16 cellular contexts compared by ENCODE assay signal in the genomic region with DNA sequence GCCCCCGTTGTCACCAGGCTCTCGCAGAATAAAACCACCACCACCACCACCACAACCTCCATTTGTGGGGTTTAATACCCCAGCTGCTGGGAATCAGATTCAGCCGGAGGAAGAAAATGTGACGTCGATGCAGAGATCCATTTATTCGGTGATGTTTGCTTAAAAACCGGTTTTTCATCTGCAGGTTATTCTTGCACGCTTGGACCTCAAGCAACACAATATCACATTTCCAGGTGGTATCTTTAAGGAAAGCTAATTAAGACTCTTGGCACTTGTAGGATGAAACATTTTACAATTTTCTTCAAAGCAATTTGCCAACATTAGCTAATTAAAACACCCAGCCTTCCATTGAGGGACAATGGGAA. TPM values are rescaled to one million over a fixed set of nuclear protein-coding genes. Genes with fewer than 3 reads are reported as not detected.
DNase-seq lines count a peak whose midpoint lies in the region; ATAC-seq and TF ChIP-seq lines count a peak whose summit lies in the region.
"Had no signal": no experiment of that assay in that cellular context is flagged by ENCODE, and none has a peak within 500 bp of the region (broad histone marks: within the 10 kb centered on the region; RNA-seq: fewer than 3 reads in every experiment).

No MANE protein-coding gene starts in this region.

- H3K79me2 ChIP-seq in neural progenitor cell (ENCODE audit: low read depth): no peaks in the 10 kb centered on the region

- CTCF ChIA-PET in Calu3 (lab: Charles Lee): interaction anchor here (1.2 to 1.8 kb wide), 2 partner anchors 11 to 16 kb away, joined by 4 to 6 read pairs; no protein-coding TSS in a partner anchor

- no peak overlapping the region for H3K4me2 ChIP-seq in neural progenitor cell

- DNase-seq in Calu3 (peak; percentile 28), NCI-H146 (lab: John Stamatoyannopoulos, UW) (peak; percentile 62), NCI-H748 treated with DMSO at 0.1 percent for 48 hours (lab: John Stamatoyannopoulos, UW) (peak; percentile 89), progenitor cell of endocrine pancreas (ENCODE audit: low spot score, unreplicated experiment) (no peak), neural progenitor cell (ENCODE audit: low spot score) (no peak)
- DNase-seq: activated CD4-positive, alpha-beta T cell treated with anti-CD3 and anti-CD28 coated beads, Interleukin-2, amount 50 U/mL, for 48 hours; activated T-cell treated with anti-CD3 and anti-CD28 coated beads for 4 hours; NCI-H1694 treated with DMSO at 0.1 percent for 48 hours; stimulated activated CD4-positive, alpha-beta T cell treated with anti-CD3 and anti-CD28 coated beads, Interleukin-4, amount 100 ng/mL, for 4 hours; T-helper 17 cell had no signal

- H3K27me3 Mint-ChIP-seq in Calu3 (ENCODE audit: unreplicated experiment) (peaks cover 39% of the 10 kb centered on the region), progenitor cell of endocrine pancreas (peaks cover 28% of the 10 kb centered on the region), neural progenitor cell (ENCODE audit: insufficient read depth, low read depth) (peaks cover 26% of the 10 kb centered on the region)

- H3K4me3 Mint-ChIP-seq in Calu3 (ENCODE audit: low read depth, unreplicated experiment) (peak overlapping the region; percentile 48), progenitor cell of endocrine pancreas (ENCODE audit: low read depth) (peak overlapping the region; percentile 37), neural progenitor cell (no peak overlapping the region)
- H3K4me3 Mint-ChIP-seq: T-helper 17 cell had no signal

- no peak overlapping the region for H3K27ac ChIP-seq in neural progenitor cell
- H3K27ac ChIP-seq: gastroesophageal sphincter, SJSA1 had no signal

- no peak overlapping the region for H3K9ac ChIP-seq in neural progenitor cell

- H3K4me1 ChIP-seq in neural progenitor cell: peaks cover 20% of the 10 kb centered on the region
- H3K4me1 ChIP-seq: SJSA1 had no signal

- H3K36me3 ChIP-seq in neural progenitor cell: no peaks in the 10 kb centered on the region
- H3K36me3 ChIP-seq: gastroesophageal sphincter, SJSA1 had no signal

- H3K4me1 Mint-ChIP-seq in Calu3 (ENCODE audit: low read depth, unreplicated experiment) (peaks cover 28% of the 10 kb centered on the region), progenitor cell of endocrine pancreas (ENCODE audit: low read depth) (peaks cover 44% of the 10 kb centered on the region), neural progenitor cell (peaks cover 25% of the 10 kb centered on the region)

- H3F3A ChIP-seq in neural progenitor cell (ENCODE audit: low read depth): no peaks in the 10 kb centered on the region

- H3K27me3 ChIP-seq in neural progenitor cell: peaks cover 6% of the 10 kb centered on the region
- H3K27me3 ChIP-seq: SJSA1 had no signal

- H4K20me1 ChIP-seq in neural progenitor cell (ENCODE audit: low read depth): no peaks in the 10 kb centered on the region

- ATAC-seq in GM21528 (IDR thresholded peaks at IDR 0.05; ENCODE audit: low FRiP score, unreplicated experiment) (no peak), GM18498 (IDR thresholded peaks at IDR 0.05; ENCODE audit: unreplicated experiment) (no peak), HG03342 (IDR thresholded peaks at IDR 0.05; ENCODE audit: unreplicated experiment) (no peak)
- ATAC-seq: esophagus mucosa, gastroesophageal sphincter, T-helper 17 cell had no signal

- intact Hi-C loops in Calu3 (cut with micrococcal nuclease; ENCODE audit: unreplicated experiment): loop anchor here (10.0 kb wide), 2 partner anchors 423 to 553 kb away; a partner anchor contains a TSS

- no TSS peak for BruUV-seq in Calu3 (replicated peaks; lab: Mats Ljungman, UMichigan)

- no peak for TF ChIP-seq CTCF in Calu3 (IDR thresholded peaks at IDR 0.05; ENCODE audit: unreplicated experiment)
- no peak for TF ChIP-seq CTCF in progenitor cell of endocrine pancreas (IDR thresholded peaks at IDR 0.05; ENCODE audit: unreplicated experiment)
- TF ChIP-seq CTCF in neural progenitor cell (IDR thresholded peaks at IDR 0.05): no peak

- no peak overlapping the region for H3K4me3 ChIP-seq in neural progenitor cell
- H3K4me3 ChIP-seq: gastroesophageal sphincter, SJSA1 had no signal

- H3K36me3 Mint-ChIP-seq in Calu3 (ENCODE audit: insufficient read depth, unreplicated experiment) (peaks cover 4% of the 10 kb centered on the region), progenitor cell of endocrine pancreas (ENCODE audit: insufficient read depth) (no peaks in the 10 kb centered on the region), neural progenitor cell (no peaks in the 10 kb centered on the region)

- H3K9me3 ChIP-seq in neural progenitor cell (ENCODE audit: low read depth): no peaks in the 10 kb centered on the region
- H3K9me3 ChIP-seq: gastroesophageal sphincter, SJSA1 had no signal

- H3K9me3 Mint-ChIP-seq in Calu3 (ENCODE audit: low read depth, unreplicated experiment): no peaks in the 10 kb centered on the region
- no peaks in the 10 kb centered on the region for H3K9me3 Mint-ChIP-seq in progenitor cell of endocrine pancreas (ENCODE audit: low read depth)
- H3K9me3 Mint-ChIP-seq in neural progenitor cell: no peaks in the 10 kb centered on the region

- H2AFZ ChIP-seq in neural progenitor cell (replicated peaks): no peak overlapping the region

- H3K27ac Mint-ChIP-seq in Calu3 (ENCODE audit: unreplicated experiment): peak overlapping the region; percentile 22
- peak overlapping the region; percentile 93 for H3K27ac Mint-ChIP-seq in progenitor cell of endocrine pancreas
- H3K27ac Mint-ChIP-seq in neural progenitor cell: no peak overlapping the region
- H3K27ac Mint-ChIP-seq: T-helper 17 cell had no signal

RNA-seq across cellular contexts. Expression of a gene that starts 39.8 kb away (rescaled TPM):
- 62.1 and 87.4 TPM in 2 replicates for total RNA-seq in Calu3 (2022)
- total RNA-seq in progenitor cell of endocrine pancreas: 63.2 and 64.4 TPM in 2 replicates
- 40.4 and 41.9 TPM in 2 replicates for total RNA-seq in neural progenitor cell (ENCODE audit: low replicate concordance)

RNA-seq across cellular contexts. Expression of a gene that starts 40.0 kb away (rescaled TPM):
- total RNA-seq in Calu3 (2022): 22.5 and 32.0 TPM in 2 replicates
- total RNA-seq in progenitor cell of endocrine pancreas: 31.6 and 32.1 TPM in 2 replicates
- 26.9 and 30.8 TPM in 2 replicates for total RNA-seq in neural progenitor cell (ENCODE audit: low replicate concordance)

Comparison
In these comparisons a context has a peak if more than half of its experiments do, and no peak if none do; other contexts are left out.
1. DNase-seq: peak in Calu3 (single experiment), NCI-H146 (single experiment) and NCI-H748 treated with DMSO at 0.1 percent for 48 hours (single experiment); none in progenitor cell of endocrine pancreas (single experiment) and neural progenitor cell (single experiment).